In genomic region chr14:70780396-70781075, GRCh38 we compare ENCODE assay signal across 7 cellular contexts. TPM values are rescaled to one million over a fixed set of nuclear protein-coding genes. Genes with fewer than 3 reads are reported as not detected.
DNase-seq lines count a peak whose midpoint lies in the region; ATAC-seq, FAIRE-seq and TF ChIP-seq lines count a peak whose summit lies in the region.

No MANE protein-coding gene starts in this region.

- H3K27ac ChIP-seq in RWPE1 (peak overlapping the region; percentile 88), small intestine (ENCODE audit: low read depth in 1 of 2, low read length in 1 of 2) (no peak overlapping the region)

- TF ChIP-seq CTCF in RWPE1 (conservative IDR thresholded peaks at IDR 0.05; ENCODE audit: low read depth) = no peak

- H3K4me1 ChIP-seq in small intestine (ENCODE audit: control insufficient read depth in 2 of 2, insufficient read depth in 1 of 2, low read depth in 1 of 2, low read length in 1 of 2) = no peaks in the 10 kb centered on the region

- ATAC-seq in HG03139 (IDR thresholded peaks at IDR 0.05; ENCODE audit: unreplicated experiment) = peak; percentile 68

- DNase-seq in GM19238 (ENCODE audit: insufficient read length, low spot score) (peak; percentile 32), RWPE1 (ENCODE audit: low spot score) (no peak), small intestine (peak; percentile 13), epidermal melanocyte (ENCODE audit: insufficient read length, low spot score) (no peak), AG20443 (ENCODE audit: low spot score) (no peak)
- no peak for DNase-seq in effector CD8-positive, alpha-beta T cell (lab: John Stamatoyannopoulos, UW)

- FAIRE-seq in small intestine (lab: Jason Lieb, UNC) = no peak

- no peaks in the 10 kb centered on the region for H3K27me3 ChIP-seq in small intestine (ENCODE audit: control insufficient read depth in 2 of 2, insufficient read depth in 2 of 2, low read length in 2 of 2)

- POLR2A ChIA-PET in RWPE1 (lab: Yijun Ruan, JAX; ENCODE audit: low non-redundant PET) = no interaction called here

- CTCF ChIA-PET in RWPE1 (lab: Yijun Ruan, JAX) = interaction anchor here (1.3 kb wide), 1 partner anchor 18 kb away, joined by 5 read pairs; no protein-coding TSS in a partner anchor

- no peaks in the 10 kb centered on the region for H3K36me3 ChIP-seq in small intestine (ENCODE audit: control insufficient read depth in 2 of 2, insufficient read depth in 2 of 2, low read length in 2 of 2)

- no peak overlapping the region for H3K4me3 ChIP-seq in small intestine (ENCODE audit: low read depth in 1 of 2, low read length in 2 of 2)

- H3K9me3 ChIP-seq in small intestine (ENCODE audit: control insufficient read depth, low read depth) = no peaks in the 10 kb centered on the region

- 35 to 45% (median 45%) methylated on average over 9 of the region's 9 CpGs for WGBS in small intestine, 3 donors

RNA-seq across cellular contexts. Expression of gene MAP3K9, which starts 28.8 kb away (rescaled TPM):
- polyA plus RNA-seq in small intestine = 1 to 10 TPM in 2 of 3 donors, under 1 TPM in 1; 0.81 to 3.8 (median 1.3) TPM

Comparison
In these comparisons a context has a peak if more than half of its experiments do, and no peak if none do; other contexts are left out.
1. DNase-seq: peak in GM19238 (single experiment) and small intestine (single experiment); none in RWPE1 (single experiment), epidermal melanocyte (single experiment), AG20443 (single experiment) and effector CD8-positive, alpha-beta T cell (single experiment).